ENCODE assay signal across 20 cellular contexts in the genomic region with DNA sequence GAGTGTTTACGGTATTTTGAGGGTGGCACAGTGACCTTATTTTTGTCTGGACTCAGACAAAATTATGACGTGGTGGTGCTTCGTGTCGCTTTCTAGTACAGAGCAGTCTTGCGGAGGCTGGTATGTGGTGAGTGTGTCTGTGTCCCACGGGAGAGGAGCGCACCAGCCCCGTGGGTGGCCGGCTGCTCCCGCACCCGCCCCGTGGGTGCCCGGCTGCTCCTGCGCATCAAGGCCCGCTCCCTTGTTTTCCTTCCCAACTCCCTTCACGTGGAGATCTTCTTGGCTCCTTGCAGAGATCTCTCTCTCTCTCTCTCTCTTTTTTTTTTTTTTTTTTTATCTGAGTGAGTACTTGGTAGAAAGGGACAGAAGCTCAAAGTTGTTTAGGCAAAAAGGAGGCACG. TPM values are rescaled to one million over a fixed set of nuclear protein-coding genes. Genes with fewer than 3 reads are reported as not detected.
"Had no signal": no experiment of that assay in that cellular context is flagged by ENCODE, and none has a peak within 500 bp of the region (broad histone marks: within the 10 kb centered on the region; RNA-seq: fewer than 3 reads in every experiment).

No MANE protein-coding gene starts in this region.

- H3K4me3 Mint-ChIP-seq: dendritic cell treated with granulocyte-macrophage colony-stimulating factor and Interleukin-4, amounts not matched to agents 40 ng/mL and 50 ng/mL, for 4 days; effector memory CD8-positive, alpha-beta T cell; endodermal cell had no signal

- DNase-seq: colonic mucosa; cortex of kidney; dermis blood vessel endothelial cell; dorsolateral prefrontal cortex; effector CD4-positive, alpha-beta T cell; effector CD8-positive, alpha-beta T cell; effector memory CD4-positive, alpha-beta T cell; effector memory CD8-positive, alpha-beta T cell; endodermal cell; erythroblast; esophagus squamous epithelium; foreskin fibroblast; foreskin keratinocyte; foreskin melanocyte; gastrocnemius medialis; glutamatergic neuron; head of caudate nucleus; heart left ventricle; heart right ventricle had no signal

- H3K27ac Mint-ChIP-seq: dendritic cell treated with granulocyte-macrophage colony-stimulating factor and Interleukin-4, amounts not matched to agents 40 ng/mL and 50 ng/mL, for 4 days; effector memory CD8-positive, alpha-beta T cell; endodermal cell had no signal

- H3K9me3 Mint-ChIP-seq: dendritic cell treated with granulocyte-macrophage colony-stimulating factor and Interleukin-4, amounts not matched to agents 40 ng/mL and 50 ng/mL, for 4 days; effector memory CD8-positive, alpha-beta T cell had no signal

RNA-seq across cellular contexts. Expression of gene FAM149A, which starts 12.2 kb away (rescaled TPM):
- total RNA-seq: dermis blood vessel endothelial cell had no signal
